18 cellular contexts compared by ENCODE assay signal in genomic region chr13:86051134-86052103, GRCh38.
DNase-seq lines count a peak whose midpoint lies in the region; ATAC-seq and TF ChIP-seq lines count a peak whose summit lies in the region.
"Had no signal": no experiment of that assay in that cellular context is flagged by ENCODE, and none has a peak within 500 bp of the region (broad histone marks: within the 10 kb centered on the region; RNA-seq: fewer than 3 reads in every experiment).

No MANE protein-coding gene starts in this region.

- ATAC-seq in foreskin keratinocyte (no peak), HG02798 (IDR thresholded peaks at IDR 0.05; ENCODE audit: poor library complexity, unreplicated experiment) (no peak), HG03521 (IDR thresholded peaks at IDR 0.05; ENCODE audit: unreplicated experiment) (no peak)
- ATAC-seq: body of pancreas; left lobe of liver; naive thymus-derived CD8-positive, alpha-beta T cell; sciatic nerve; stimulated activated naive B cell treated with anti-CD40 and anti-IgM and Interleukin-4, amounts not matched to agents 10 μg/mL and 1 μg/mL and 100 μg/mL, for 72 hours had no signal

- H3K27me3 ChIP-seq in foreskin keratinocyte (no peaks in the 10 kb centered on the region), dorsolateral prefrontal cortex (no peaks in the 10 kb centered on the region)
- H3K27me3 ChIP-seq: body of pancreas had no signal

- no peak overlapping the region for H3K4me3 ChIP-seq in dorsolateral prefrontal cortex
- H3K4me3 ChIP-seq: body of pancreas had no signal

- H3K27ac ChIP-seq in foreskin keratinocyte (no peak overlapping the region), dorsolateral prefrontal cortex (no peak overlapping the region)
- H3K27ac ChIP-seq: body of pancreas had no signal

- no peaks in the 10 kb centered on the region for H3K4me1 ChIP-seq in foreskin keratinocyte
- H3K4me1 ChIP-seq: body of pancreas had no signal

- DNase-seq in ACHN (peak; percentile 17), HT-29 (ENCODE audit: low spot score) (peak; percentile 90), NCI-H69 (lab: John Stamatoyannopoulos, UW) (peak; percentile 94), foreskin keratinocyte (peak; percentile 27 to 68), dorsolateral prefrontal cortex (no peak), EL (no peak)
- DNase-seq: activated CD4-positive, alpha-beta memory T cell treated with anti-CD3 and anti-CD28 coated beads for 36 hours; activated gamma-delta T cell; body of pancreas; KG1; naive thymus-derived CD8-positive, alpha-beta T cell; NCI-H524; SIG-M5; stimulated activated naive B cell treated with anti-CD40 and anti-IgM and Interleukin-4, amounts not matched to agents 10 μg/mL and 1 μg/mL and 100 μg/mL, for 72 hours had no signal

- in situ Hi-C loops in ACHN (cut with HindIII; ENCODE audit: low pct_ligation_motif_present, low pct_unique_long_range_greater_than_20kb, low sequenced_read_pairs) = no loop called here

- intact Hi-C loops in dorsolateral prefrontal cortex (cut with DNase I) = no loop called here

- no peak for TF ChIP-seq CTCF in foreskin keratinocyte (conservative IDR thresholded peaks at IDR 0.05)
- no peak for TF ChIP-seq CTCF in dorsolateral prefrontal cortex (IDR thresholded peaks at IDR 0.05 in 54 of 56, conservative IDR thresholded peaks at IDR 0.05 in 2 of 56; ENCODE audit: low read depth in 1 of 56, partially characterized antibody in 56 of 56)

Comparison
In these comparisons a context has a peak if more than half of its experiments do, and no peak if none do; other contexts are left out.
1. DNase-seq: peak in ACHN (single experiment), HT-29 (single experiment), NCI-H69 (single experiment) and foreskin keratinocyte (2 of 2); none in dorsolateral prefrontal cortex (0 of 10) and EL (single experiment).